18 cellular contexts compared by ENCODE assay signal in genomic region chr2:60886962-60887361, GRCh38. TPM values are rescaled to one million over a fixed set of nuclear protein-coding genes. Genes with fewer than 3 reads are reported as not detected.
DNase-seq lines count a peak whose midpoint lies in the region; ATAC-seq and TF ChIP-seq lines count a peak whose summit lies in the region.
"Had no signal": no experiment of that assay in that cellular context is flagged by ENCODE, and none has a peak within 500 bp of the region (broad histone marks: within the 10 kb centered on the region; RNA-seq: fewer than 3 reads in every experiment).

No MANE protein-coding gene starts in this region.

- ATAC-seq in SK-N-SH treated with all-trans-retinoic acid at 6 μM for 48 hours (no peak), HG02981 (IDR thresholded peaks at IDR 0.05; ENCODE audit: unreplicated experiment) (no peak)
- no peak for ATAC-seq in naive thymus-derived CD8-positive, alpha-beta T cell
- ATAC-seq: HepG2 had no signal

- H3K36me3 Mint-ChIP-seq in activated naive CD8-positive, alpha-beta T cell, result peaks cover 35% of the 10 kb centered on the region
- H3K36me3 Mint-ChIP-seq in naive thymus-derived CD8-positive, alpha-beta T cell, result peaks cover 0 to 22% (median 7%) of the 10 kb centered on the region in 3 donors

- H3F3A ChIP-seq in SK-N-SH (replicated peaks; ENCODE audit: insufficient read depth), result peaks cover 6% of the 10 kb centered on the region

- no peaks in the 10 kb centered on the region for H3K27me3 ChIP-seq in SK-N-SH (ENCODE audit: insufficient read depth)
- H3K27me3 ChIP-seq in prostate gland (replicated peaks; ENCODE audit: insufficient read depth), result no peaks in the 10 kb centered on the region
- H3K27me3 ChIP-seq: adrenal gland, testis had no signal

- H3K36me3 ChIP-seq in SK-N-SH (replicated peaks in 1 of 2; ENCODE audit: control insufficient read depth in 1 of 2, insufficient read depth in 2 of 2, low read length in 1 of 2) (no peaks in the 10 kb centered on the region), HEK293 (ENCODE audit: control insufficient read depth in 2 of 2, insufficient read depth in 1 of 2, low read length in 2 of 2) (peaks cover 0 to 5% of the 10 kb centered on the region in 2 experiments; a peak in 1 of 3 replicates), prostate gland (no peaks in the 10 kb centered on the region)

- WGBS in SK-N-SH (ENCODE audit: low lambda C conversion rate), result 83% methylated on average over 2 of the region's 2 CpGs
- WGBS in prostate gland, result 72% methylated on average over 2 of the region's 2 CpGs

- peaks cover 48% of the 10 kb centered on the region for H3K79me2 ChIP-seq in SK-N-SH (ENCODE audit: insufficient read depth)

- POLR2A ChIA-PET in SK-N-SH (lab: Yijun Ruan, JAX) (no interaction called here), HEK293 (lab: Yijun Ruan, JAX) (interaction anchor here (0.6 to 0.7 kb wide), 2 partner anchors 139 to 413 kb away, joined by 3 to 4 read pairs; no protein-coding TSS in a partner anchor)
- POLR2A ChIA-PET in naive thymus-derived CD8-positive, alpha-beta T cell (lab: Charles Lee), result interaction anchor here (0.7 kb wide), 1 partner anchor 18 kb away, joined by 3 read pairs; no protein-coding TSS in a partner anchor

- CTCF ChIA-PET in SK-N-SH (lab: Yijun Ruan, JAX), result interaction anchor here (0.6 to 1.6 kb wide), 2 partner anchors 180 to 1012 kb away, joined by 3 read pairs; no protein-coding TSS in a partner anchor
- CTCF ChIA-PET in HEK293 (lab: Yijun Ruan, JAX), result interaction anchor here (0.5 to 0.7 kb wide), 2 partner anchors 49 to 642 kb away, joined by 3 to 4 read pairs; no protein-coding TSS in a partner anchor

- no peak overlapping the region for H3K4me2 ChIP-seq in SK-N-SH
- H3K4me2 ChIP-seq: smooth muscle cell had no signal

- 0 out of 2 replicates have a peak, but pooled peaks cover 4% of the 10 kb centered on the region for H4K20me1 ChIP-seq in SK-N-SH (ENCODE audit: insufficient read depth)

- TF ChIP-seq EP300 in SK-N-SH (IDR thresholded peaks at IDR 0.05; ENCODE audit: borderline replicate concordance in 1 of 2, low read depth in 1 of 2, low read length in 1 of 2), result no peak

- no peak for TF ChIP-seq POLR2A in prostate gland (IDR thresholded peaks at IDR 0.05)

- H3K27ac ChIP-seq in SK-N-SH (ENCODE audit: low read depth in 2 of 2, low read length in 1 of 2), result no peak overlapping the region
- no peak overlapping the region for H3K27ac ChIP-seq in HEK293 (ENCODE audit: extremely low read depth, low read depth, low read length)
- no peak overlapping the region for H3K27ac ChIP-seq in prostate gland
- H3K27ac ChIP-seq: adrenal gland, coronary artery, testis had no signal

- TF ChIP-seq CTCF in SK-N-SH (IDR thresholded peaks at IDR 0.05) (no peak), HEK293 (tag by site-specific recombination; IDR thresholded peaks at IDR 0.05) (no peak), prostate gland (IDR thresholded peaks at IDR 0.05) (no peak)

- peak overlapping the region; percentile 76 for H3K4me3 Mint-ChIP-seq in activated naive CD8-positive, alpha-beta T cell
- peak overlapping the region in 7 of 10 donors; percentile 15 to 46 (median 27) for H3K4me3 Mint-ChIP-seq in naive thymus-derived CD8-positive, alpha-beta T cell

- no peaks in the 10 kb centered on the region for H3K9me3 Mint-ChIP-seq in activated naive CD8-positive, alpha-beta T cell (ENCODE audit: low read depth)
- peaks cover 0 to 2% (median 0%) of the 10 kb centered on the region in 9 donors for H3K9me3 Mint-ChIP-seq in naive thymus-derived CD8-positive, alpha-beta T cell

- no peak overlapping the region for H2AFZ ChIP-seq in SK-N-SH (ENCODE audit: low read depth)

- H3K4me1 ChIP-seq in SK-N-SH (ENCODE audit: control insufficient read depth in 1 of 2, insufficient read depth in 2 of 2, low read depth in 1 of 2, low read length in 1 of 2) (peaks cover 4 to 19% of the 10 kb centered on the region in 2 experiments; a peak in 3 of 4 replicates), HEK293 (ENCODE audit: control insufficient read depth, insufficient read depth, low read length) (peaks cover 22% of the 10 kb centered on the region), prostate gland (replicated peaks) (no peaks in the 10 kb centered on the region)

- peaks cover 68% of the 10 kb centered on the region for H3K4me1 Mint-ChIP-seq in activated naive CD8-positive, alpha-beta T cell (ENCODE audit: low read depth)
- H3K4me1 Mint-ChIP-seq in naive thymus-derived CD8-positive, alpha-beta T cell, result peaks cover 38 to 77% (median 70%) of the 10 kb centered on the region in 4 donors

- H3K9me2 ChIP-seq in SK-N-SH, result no peaks in the 10 kb centered on the region

- intact Hi-C loops in prostate gland (cut with DNase I), result no loop called here

- no peak overlapping the region for H3K4me3 ChIP-seq in SK-N-SH (ENCODE audit: low read depth in 2 of 2, low read length in 1 of 2)
- no peak overlapping the region for H3K4me3 ChIP-seq in HEK293 (ENCODE audit: low read depth, low read length)
- no peak overlapping the region for H3K4me3 ChIP-seq in prostate gland
- H3K4me3 ChIP-seq: adrenal gland, coronary artery, smooth muscle cell, testis had no signal

- no peaks in the 10 kb centered on the region for H3K9me3 ChIP-seq in SK-N-SH
- no peaks in the 10 kb centered on the region for H3K9me3 ChIP-seq in HEK293 (ENCODE audit: control insufficient read depth, insufficient read depth, low read depth, low read length)
- H3K9me3 ChIP-seq in prostate gland, result no peaks in the 10 kb centered on the region
- H3K9me3 ChIP-seq: adrenal gland, testis had no signal

- H3K27me3 Mint-ChIP-seq in activated naive CD8-positive, alpha-beta T cell, result no peaks in the 10 kb centered on the region
- H3K27me3 Mint-ChIP-seq in naive thymus-derived CD8-positive, alpha-beta T cell, result no peaks in the 10 kb centered on the region

- DNase-seq in SK-N-SH (no peak), HK-2 (ENCODE audit: unreplicated experiment) (no peak), prostate gland (ENCODE audit: low spot score) (no peak)
- no peak for DNase-seq in naive thymus-derived CD8-positive, alpha-beta T cell
- DNase-seq: adrenal gland, Calu3, mesendoderm, NCI-H1417 treated with DMSO at 0.1 percent for 48 hours, occipital lobe, T1000, testis had no signal

- TF ChIP-seq RAD21 in SK-N-SH (IDR thresholded peaks at IDR 0.05; ENCODE audit: low read length), result no peak

- H3K9ac ChIP-seq in SK-N-SH, result no peak overlapping the region

- peak overlapping the region; percentile 10 for H3K27ac Mint-ChIP-seq in activated naive CD8-positive, alpha-beta T cell
- H3K27ac Mint-ChIP-seq in naive thymus-derived CD8-positive, alpha-beta T cell, result peak overlapping the region in 3 of 10 donors; percentile 3 to 41 (median 29)

TF ChIP-seq in SK-N-SH treated with all-trans-retinoic acid at 6 μM for 48 hours, 23 proteins besides CTCF, POLR2A, EP300 and RAD21:
- TF ChIP-seq ISL1 (CRISPR knock-in tag; IDR thresholded peaks at IDR 0.05) (0 out of 2 replicates have a peak, but pooled peaks have one; percentile 5), CREB5 (CRISPR knock-in tag; IDR thresholded peaks at IDR 0.05; ENCODE audit: low read depth) (no peak)

TF ChIP-seq in SK-N-SH, 30 proteins besides CTCF, POLR2A, EP300 and RAD21:
- no peak for TF ChIP-seq SIN3A (IDR thresholded peaks at IDR 0.05; ENCODE audit: borderline replicate concordance, low read depth, low read length)
- TF ChIP-seq MXI1 (IDR thresholded peaks at IDR 0.05; ENCODE audit: low read depth, low read length), result no peak
- no peak for TF ChIP-seq FOXJ3 (CRISPR knock-in tag; IDR thresholded peaks at IDR 0.05)
- TF ChIP-seq NFIC (IDR thresholded peaks at IDR 0.05; ENCODE audit: borderline replicate concordance), result no peak
- no peak for TF ChIP-seq GABPA (IDR thresholded peaks at IDR 0.05; ENCODE audit: low read depth)
- no peak for TF ChIP-seq MAX (IDR thresholded peaks at IDR 0.05; ENCODE audit: low read depth)
- TF ChIP-seq MEF2A (IDR thresholded peaks at IDR 0.05; ENCODE audit: borderline replicate concordance, low read depth), result no peak
- TF ChIP-seq TCF12 (IDR thresholded peaks at IDR 0.05), result no peak

TF ChIP-seq in HEK293, 187 proteins besides CTCF, POLR2A, EP300 and RAD21:
- TF ChIP-seq PRDM6 (tag by site-specific recombination; IDR thresholded peaks at IDR 0.05) (peak; percentile 42; the same call in 1 of the 2 replicates), ZNF350 (tag by site-specific recombination; IDR thresholded peaks at IDR 0.05) (no peak)

RNA-seq across cellular contexts. Expression of gene REL, which starts 5.6 kb away (rescaled TPM):
- polyA plus RNA-seq in SK-N-SH (2012; rRNA removed), result 0.59 and 0.96 TPM in 2 replicates
- 0.75 and 0.82 TPM in 2 replicates for polyA plus RNA-seq in SK-N-SH (2012; cell fraction: cytosol; rRNA removed)
- 1.2 and 1.6 TPM in 2 replicates for polyA plus RNA-seq in SK-N-SH (2012; cell fraction: nucleus; rRNA removed)
- total RNA-seq in naive thymus-derived CD8-positive, alpha-beta T cell, result 10 to 100 TPM; 27.1 to 28.8 TPM
- 10 to 100 TPM; 12.5 to 20.0 (median 13.7) TPM for polyA plus RNA-seq in naive thymus-derived CD8-positive, alpha-beta T cell
- 10 to 100 TPM; 10.2 to 30.0 TPM for total RNA-seq in prostate gland
